ENCODE assay signal across 12 cellular contexts in the genomic region with DNA sequence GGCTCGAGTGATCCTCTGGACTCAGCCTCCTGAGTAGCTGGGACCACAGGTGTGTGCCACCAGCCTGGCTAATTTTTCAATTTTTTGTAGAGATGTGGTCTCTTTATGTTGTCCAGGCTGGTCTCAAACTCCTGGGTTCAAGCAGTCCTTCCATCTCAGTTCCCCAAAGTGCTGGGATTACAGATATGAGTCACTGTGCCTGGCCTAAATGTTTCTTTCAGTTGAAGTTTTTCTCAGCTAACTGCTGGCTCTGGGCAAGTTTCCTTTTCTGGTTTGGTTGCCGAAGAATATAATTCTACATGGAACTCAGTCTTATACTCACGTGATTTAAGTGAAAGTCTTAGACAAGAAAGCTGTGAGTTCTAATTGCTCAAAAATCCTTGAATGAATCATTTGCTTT. TPM values are rescaled to one million over a fixed set of nuclear protein-coding genes. Genes with fewer than 3 reads are reported as not detected.
DNase-seq lines count a peak whose midpoint lies in the region; ATAC-seq and TF ChIP-seq lines count a peak whose summit lies in the region.
"Had no signal": no experiment of that assay in that cellular context is flagged by ENCODE, and none has a peak within 500 bp of the region (broad histone marks: within the 10 kb centered on the region; RNA-seq: fewer than 3 reads in every experiment).

No MANE protein-coding gene starts in this region.

- no peak overlapping the region for H3K4ac ChIP-seq in H9 (ENCODE audit: low read depth, low read length)

- no peaks in the 10 kb centered on the region for H3K79me2 ChIP-seq in H9 (ENCODE audit: insufficient read depth, low read length)

- no peaks in the 10 kb centered on the region for H3K27me3 ChIP-seq in H9 (ENCODE audit: insufficient read depth, low read length)
- H3K27me3 ChIP-seq: colonic mucosa had no signal

- no peak overlapping the region for H3K27ac ChIP-seq in H9 (ENCODE audit: insufficient read length, low read depth, low read length)
- H3K27ac ChIP-seq: 22Rv1, colonic mucosa had no signal

- H2BK5ac ChIP-seq in H9 (ENCODE audit: insufficient read length, low read length), result no peak overlapping the region

- H3K4me2 ChIP-seq in H9 (ENCODE audit: insufficient read depth, insufficient read length, low read length), result no peak overlapping the region

- peaks cover 7% of the 10 kb centered on the region for H3K4me1 Mint-ChIP-seq in activated CD4-positive, alpha-beta T cell treated with anti-CD3 and anti-CD28 coated beads for 36 hours
- H3K4me1 Mint-ChIP-seq in activated CD4-positive, alpha-beta T cell treated with anti-CD3 and anti-CD28 coated beads, Interleukin-2, amount 10 ng/mL, durations not matched to agents 24 days and 14 days, result peaks cover 14% of the 10 kb centered on the region
- peaks cover 11 to 20% of the 10 kb centered on the region in 2 experiments for H3K4me1 Mint-ChIP-seq in H9
- H3K4me1 Mint-ChIP-seq in stimulated activated effector memory CD8-positive, alpha-beta T cell treated with anti-CD3 and anti-CD28 coated beads, Interleukin-12 subunit alpha, Interleukin-12 subunit beta, amount 100 ng/mL, for 72 hours, result no peaks in the 10 kb centered on the region

- no peak overlapping the region for H2AFZ ChIP-seq in H9 (ENCODE audit: low read length)

- H4K20me1 ChIP-seq in H9 (ENCODE audit: control insufficient read depth, insufficient read depth, insufficient read length), result no peaks in the 10 kb centered on the region

- CTCF ChIA-PET in activated CD4-positive, alpha-beta T cell treated with anti-CD3 and anti-CD28 coated beads for 36 hours (lab: Charles Lee), result interaction anchor here (1.2 to 1.3 kb wide), 3 partner anchors 11 to 468 kb away, joined by 3 to 6 read pairs (median 5); no protein-coding TSS in a partner anchor

- H3K79me1 ChIP-seq in H9 (ENCODE audit: insufficient read depth, low read depth, low read length, poor library complexity, severe bottlenecking), result no peaks in the 10 kb centered on the region

- H3K4me3 Mint-ChIP-seq in activated CD4-positive, alpha-beta T cell treated with anti-CD3 and anti-CD28 coated beads for 36 hours, result no peak overlapping the region
- no peak overlapping the region for H3K4me3 Mint-ChIP-seq in activated CD4-positive, alpha-beta T cell treated with anti-CD3 and anti-CD28 coated beads, Interleukin-2, amount 10 ng/mL, durations not matched to agents 24 days and 14 days
- no peak overlapping the region for H3K4me3 Mint-ChIP-seq in H9
- no peak overlapping the region for H3K4me3 Mint-ChIP-seq in stimulated activated effector memory CD8-positive, alpha-beta T cell treated with anti-CD3 and anti-CD28 coated beads, Interleukin-12 subunit alpha, Interleukin-12 subunit beta, amount 100 ng/mL, for 72 hours

- H3K18ac ChIP-seq in H9 (ENCODE audit: insufficient read length, low read depth, low read length), result no peak overlapping the region

- POLR2A ChIA-PET in activated CD4-positive, alpha-beta T cell treated with anti-CD3 and anti-CD28 coated beads for 36 hours (lab: Charles Lee), result no interaction called here

- TF ChIP-seq CTCF in H9 (conservative IDR thresholded peaks at IDR 0.05), result no peak

- no peak overlapping the region for H4K5ac ChIP-seq in H9 (ENCODE audit: insufficient read length, low read depth, low read length)

- H3K23me2 ChIP-seq in H9 (ENCODE audit: insufficient read length, low read depth, low read length, poor library complexity, severe bottlenecking), result no peaks in the 10 kb centered on the region

- no peak for ATAC-seq in activated CD4-positive, alpha-beta T cell treated with anti-CD3 and anti-CD28 coated beads for 36 hours
- ATAC-seq in HG03575 (IDR thresholded peaks at IDR 0.05; ENCODE audit: extremely low read depth, insufficient number of reproducible peaks, low FRiP score, unreplicated experiment), result peak; percentile 25
- ATAC-seq in stimulated activated effector memory CD8-positive, alpha-beta T cell treated with anti-CD3 and anti-CD28 coated beads, Interleukin-12 subunit alpha, Interleukin-12 subunit beta, amount 100 ng/mL, for 72 hours, result peak; percentile 45

- H2BK20ac ChIP-seq in H9 (ENCODE audit: low read depth, low read length, poor library complexity, severe bottlenecking), result no peak overlapping the region

- peak overlapping the region; percentile 43 for H3K27ac Mint-ChIP-seq in activated CD4-positive, alpha-beta T cell treated with anti-CD3 and anti-CD28 coated beads for 36 hours
- H3K27ac Mint-ChIP-seq in activated CD4-positive, alpha-beta T cell treated with anti-CD3 and anti-CD28 coated beads, Interleukin-2, amount 10 ng/mL, durations not matched to agents 24 days and 14 days, result no peak overlapping the region
- peak overlapping the region; percentile 22 to 77 (median 52); a peak in 4 of 7 replicates for H3K27ac Mint-ChIP-seq in H9
- peak overlapping the region; percentile 45 for H3K27ac Mint-ChIP-seq in stimulated activated effector memory CD8-positive, alpha-beta T cell treated with anti-CD3 and anti-CD28 coated beads, Interleukin-12 subunit alpha, Interleukin-12 subunit beta, amount 100 ng/mL, for 72 hours

- H2AK5ac ChIP-seq in H9 (ENCODE audit: insufficient read length, low read length), result no peak overlapping the region

- H3K56ac ChIP-seq in H9 (ENCODE audit: insufficient read length, low read depth, low read length), result no peak overlapping the region

- no peak overlapping the region for H3K23ac ChIP-seq in H9 (ENCODE audit: insufficient read length, low read depth, low read length)

- H3K4me1 ChIP-seq in H9 (ENCODE audit: insufficient read depth, low read length), result no peaks in the 10 kb centered on the region
- H3K4me1 ChIP-seq: colonic mucosa had no signal

- no CpG with 5 or more reads among the region's 3 CpGs for WGBS in H9 (ENCODE audit: extremely low coverage, insufficient read length, low lambda C conversion rate)

- H3K14ac ChIP-seq in H9 (ENCODE audit: insufficient read depth, low read length), result no peak overlapping the region

- no peak overlapping the region for H4K91ac ChIP-seq in H9 (ENCODE audit: insufficient read length, low read depth, low read length)

- H3K9me3 ChIP-seq in H9 (ENCODE audit: control insufficient read depth, low read depth, low read length), result no peaks in the 10 kb centered on the region
- H3K9me3 ChIP-seq: colonic mucosa had no signal

- peaks cover 60% of the 10 kb centered on the region for H3K36me3 Mint-ChIP-seq in activated CD4-positive, alpha-beta T cell treated with anti-CD3 and anti-CD28 coated beads for 36 hours (ENCODE audit: low read depth)
- H3K36me3 Mint-ChIP-seq in activated CD4-positive, alpha-beta T cell treated with anti-CD3 and anti-CD28 coated beads, Interleukin-2, amount 10 ng/mL, durations not matched to agents 24 days and 14 days (ENCODE audit: low read depth), result peaks cover 63% of the 10 kb centered on the region
- H3K36me3 Mint-ChIP-seq in H9 (ENCODE audit: insufficient read depth in 1 of 3, low read depth in 3 of 3), result peaks cover 23 to 64% (median 46%) of the 10 kb centered on the region in 3 experiments; a peak in 6 of 7 replicates
- H3K36me3 Mint-ChIP-seq in stimulated activated effector memory CD8-positive, alpha-beta T cell treated with anti-CD3 and anti-CD28 coated beads, Interleukin-12 subunit alpha, Interleukin-12 subunit beta, amount 100 ng/mL, for 72 hours, result peaks cover 100% of the 10 kb centered on the region

- intact Hi-C loops in activated CD4-positive, alpha-beta T cell treated with anti-CD3 and anti-CD28 coated beads for 36 hours (cut with DNase I, micrococcal nuclease), result no loop called here
- intact Hi-C loops in activated CD4-positive, alpha-beta T cell treated with anti-CD3 and anti-CD28 coated beads, Interleukin-2, amount 10 ng/mL, durations not matched to agents 24 days and 14 days (cut with micrococcal nuclease), result no loop called here

- H3K27me3 Mint-ChIP-seq in activated CD4-positive, alpha-beta T cell treated with anti-CD3 and anti-CD28 coated beads for 36 hours, result no peaks in the 10 kb centered on the region
- no peaks in the 10 kb centered on the region for H3K27me3 Mint-ChIP-seq in activated CD4-positive, alpha-beta T cell treated with anti-CD3 and anti-CD28 coated beads, Interleukin-2, amount 10 ng/mL, durations not matched to agents 24 days and 14 days
- H3K27me3 Mint-ChIP-seq in H9 (ENCODE audit: low read depth), result no peaks in the 10 kb centered on the region

- H3K9me3 Mint-ChIP-seq in activated CD4-positive, alpha-beta T cell treated with anti-CD3 and anti-CD28 coated beads for 36 hours (ENCODE audit: low read depth), result no peaks in the 10 kb centered on the region
- no peaks in the 10 kb centered on the region for H3K9me3 Mint-ChIP-seq in activated CD4-positive, alpha-beta T cell treated with anti-CD3 and anti-CD28 coated beads, Interleukin-2, amount 10 ng/mL, durations not matched to agents 24 days and 14 days
- no peaks in the 10 kb centered on the region for H3K9me3 Mint-ChIP-seq in H9
- H3K9me3 Mint-ChIP-seq in stimulated activated effector memory CD8-positive, alpha-beta T cell treated with anti-CD3 and anti-CD28 coated beads, Interleukin-12 subunit alpha, Interleukin-12 subunit beta, amount 100 ng/mL, for 72 hours, result no peaks in the 10 kb centered on the region

- H2BK12ac ChIP-seq in H9 (ENCODE audit: insufficient read length, low read depth, low read length), result no peak overlapping the region

- H2BK15ac ChIP-seq in H9 (ENCODE audit: low read depth, low read length), result no peak overlapping the region

- no peak overlapping the region for H2BK120ac ChIP-seq in H9 (ENCODE audit: low read depth, low read length, poor library complexity, severe bottlenecking)

- no peak overlapping the region for H3K9ac ChIP-seq in H9 (ENCODE audit: extremely low read depth, insufficient read length, low read length)

- DNase-seq in activated CD4-positive, alpha-beta T cell treated with anti-CD3 and anti-CD28 coated beads for 36 hours, result no peak
- no peak for DNase-seq in activated CD4-positive, alpha-beta T cell treated with anti-CD3 and anti-CD28 coated beads, Interleukin-2, amount 10 ng/mL, durations not matched to agents 24 days and 14 days
- no peak for DNase-seq in H9
- no peak for DNase-seq in stimulated activated effector memory CD8-positive, alpha-beta T cell treated with anti-CD3 and anti-CD28 coated beads, Interleukin-12 subunit alpha, Interleukin-12 subunit beta, amount 100 ng/mL, for 72 hours (ENCODE audit: low spot score in 2 of 2)
- no peak for DNase-seq in COLO829 (ENCODE audit: low spot score)
- no peak for DNase-seq in inferior parietal cortex (ENCODE audit: extremely low spot score)
- DNase-seq in mesenteric fat pad (ENCODE audit: low spot score), result no peak
- DNase-seq: colonic mucosa, left cardiac atrium, NCI-H1694 had no signal

- H4K8ac ChIP-seq in H9 (replicated peaks; ENCODE audit: insufficient read length, low read depth, low read length), result no peak overlapping the region

- H3T11ph ChIP-seq in H9 (ENCODE audit: low read length), result no peak overlapping the region

RNA-seq across cellular contexts. Expression of a gene that starts 57.0 kb away (rescaled TPM):
- 10 to 100 TPM; 14.2 to 17.4 TPM for total RNA-seq in activated CD4-positive, alpha-beta T cell treated with anti-CD3 and anti-CD28 coated beads for 36 hours
- total RNA-seq in activated CD4-positive, alpha-beta T cell treated with anti-CD3 and anti-CD28 coated beads, Interleukin-2, amount 10 ng/mL, durations not matched to agents 24 days and 14 days, result 16.0 and 17.2 TPM in 2 replicates
- total RNA-seq in H9 (2021) (14.2 and 15.2 TPM in 2 replicates), mesenteric fat pad (2.2 TPM)

RNA-seq across cellular contexts. Expression of a gene that starts 57.2 kb away (rescaled TPM):
- 10 to 100 TPM; 19.0 to 20.2 TPM for total RNA-seq in activated CD4-positive, alpha-beta T cell treated with anti-CD3 and anti-CD28 coated beads for 36 hours
- total RNA-seq in activated CD4-positive, alpha-beta T cell treated with anti-CD3 and anti-CD28 coated beads, Interleukin-2, amount 10 ng/mL, durations not matched to agents 24 days and 14 days, result 24.3 and 25.5 TPM in 2 replicates
- total RNA-seq in H9 (2021) (19.4 and 21.6 TPM in 2 replicates), mesenteric fat pad (14.4 TPM)
